ENCODE assay signal across 2 cellular contexts in the genomic region with DNA sequence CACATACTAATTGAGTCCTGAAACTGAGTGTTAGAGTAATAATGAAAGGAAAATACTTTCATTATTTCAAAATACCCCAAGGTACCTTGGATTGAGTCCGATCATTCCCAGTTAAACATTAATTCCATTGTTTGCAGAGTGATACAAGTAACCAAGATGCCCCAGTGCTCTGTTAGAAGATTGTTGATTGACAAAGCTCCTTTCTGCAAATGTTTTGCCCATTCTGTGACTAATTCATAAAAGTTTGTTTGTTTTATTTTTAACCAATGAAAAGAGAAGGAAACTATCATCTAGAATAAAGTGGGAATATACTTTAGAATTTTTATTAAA.
TF ChIP-seq lines count a peak whose summit lies in the region.

No MANE protein-coding gene starts in this region.

TF ChIP-seq in SK-N-SH, 30 proteins besides CTCF, POLR2A, EP300 and RAD21:
- TF ChIP-seq REST (IDR thresholded peaks at IDR 0.05; ENCODE audit: low read depth, low read length) (no peak), USF2 (IDR thresholded peaks at IDR 0.05; ENCODE audit: borderline replicate concordance, low read depth, low read length) (no peak), EZH2phosphoT487 (IDR thresholded peaks at IDR 0.05; ENCODE audit: borderline replicate concordance, low read depth) (no peak), TCF12 (IDR thresholded peaks at IDR 0.05) (no peak), FOXJ3 (CRISPR knock-in tag; IDR thresholded peaks at IDR 0.05) (no peak), SIN3A (IDR thresholded peaks at IDR 0.05; ENCODE audit: borderline replicate concordance, low read depth, low read length) (no peak), CHD2 (IDR thresholded peaks at IDR 0.05; ENCODE audit: low read length, partially characterized antibody) (no peak), SMC3 (IDR thresholded peaks at IDR 0.05; ENCODE audit: low read depth, low read length) (no peak), MXI1 (IDR thresholded peaks at IDR 0.05; ENCODE audit: low read depth, low read length) (no peak), RFX5 (IDR thresholded peaks at IDR 0.05; ENCODE audit: low read length) (no peak), NFIC (IDR thresholded peaks at IDR 0.05; ENCODE audit: borderline replicate concordance) (no peak), MEF2A (IDR thresholded peaks at IDR 0.05; ENCODE audit: borderline replicate concordance, low read depth) (no peak)
- TF ChIP-seq, protein P1, sequence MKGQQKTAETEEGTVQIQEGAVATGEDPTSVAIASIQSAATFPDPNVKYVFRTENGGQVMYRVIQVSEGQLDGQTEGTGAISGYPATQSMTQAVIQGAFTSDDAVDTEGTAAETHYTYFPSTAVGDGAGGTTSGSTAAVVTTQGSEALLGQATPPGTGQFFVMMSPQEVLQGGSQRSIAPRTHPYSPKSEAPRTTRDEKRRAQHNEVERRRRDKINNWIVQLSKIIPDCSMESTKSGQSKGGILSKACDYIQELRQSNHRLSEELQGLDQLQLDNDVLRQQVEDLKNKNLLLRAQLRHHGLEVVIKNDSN (IDR thresholded peaks at IDR 0.05; ENCODE audit: borderline replicate concordance, low read depth): no peak
- TF ChIP-seq, protein P2, sequence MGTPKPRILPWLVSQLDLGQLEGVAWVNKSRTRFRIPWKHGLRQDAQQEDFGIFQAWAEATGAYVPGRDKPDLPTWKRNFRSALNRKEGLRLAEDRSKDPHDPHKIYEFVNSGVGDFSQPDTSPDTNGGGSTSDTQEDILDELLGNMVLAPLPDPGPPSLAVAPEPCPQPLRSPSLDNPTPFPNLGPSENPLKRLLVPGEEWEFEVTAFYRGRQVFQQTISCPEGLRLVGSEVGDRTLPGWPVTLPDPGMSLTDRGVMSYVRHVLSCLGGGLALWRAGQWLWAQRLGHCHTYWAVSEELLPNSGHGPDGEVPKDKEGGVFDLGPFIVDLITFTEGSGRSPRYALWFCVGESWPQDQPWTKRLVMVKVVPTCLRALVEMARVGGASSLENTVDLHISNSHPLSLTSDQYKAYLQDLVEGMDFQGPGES (IDR thresholded peaks at IDR 0.05; ENCODE audit: low read depth, low read length): no peak

TF ChIP-seq in SK-N-SH treated with all-trans-retinoic acid at 6 μM for 48 hours, 23 proteins besides CTCF, POLR2A, EP300 and RAD21 (continued from another document):
- TF ChIP-seq, protein P3, sequence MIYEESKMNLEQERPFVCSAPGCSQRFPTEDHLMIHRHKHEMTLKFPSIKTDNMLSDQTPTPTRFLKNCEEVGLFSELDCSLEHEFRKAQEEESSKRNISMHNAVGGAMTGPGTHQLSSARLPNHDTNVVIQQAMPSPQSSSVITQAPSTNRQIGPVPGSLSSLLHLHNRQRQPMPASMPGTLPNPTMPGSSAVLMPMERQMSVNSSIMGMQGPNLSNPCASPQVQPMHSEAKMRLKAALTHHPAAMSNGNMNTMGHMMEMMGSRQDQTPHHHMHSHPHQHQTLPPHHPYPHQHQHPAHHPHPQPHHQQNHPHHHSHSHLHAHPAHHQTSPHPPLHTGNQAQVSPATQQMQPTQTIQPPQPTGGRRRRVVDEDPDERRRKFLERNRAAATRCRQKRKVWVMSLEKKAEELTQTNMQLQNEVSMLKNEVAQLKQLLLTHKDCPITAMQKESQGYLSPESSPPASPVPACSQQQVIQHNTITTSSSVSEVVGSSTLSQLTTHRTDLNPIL (CRISPR knock-in tag; IDR thresholded peaks at IDR 0.05; ENCODE audit: low read depth): no peak
- TF ChIP-seq TOX (CRISPR knock-in tag; IDR thresholded peaks at IDR 0.05; ENCODE audit: borderline replicate concordance): no peak
- TF ChIP-seq, protein P4, sequence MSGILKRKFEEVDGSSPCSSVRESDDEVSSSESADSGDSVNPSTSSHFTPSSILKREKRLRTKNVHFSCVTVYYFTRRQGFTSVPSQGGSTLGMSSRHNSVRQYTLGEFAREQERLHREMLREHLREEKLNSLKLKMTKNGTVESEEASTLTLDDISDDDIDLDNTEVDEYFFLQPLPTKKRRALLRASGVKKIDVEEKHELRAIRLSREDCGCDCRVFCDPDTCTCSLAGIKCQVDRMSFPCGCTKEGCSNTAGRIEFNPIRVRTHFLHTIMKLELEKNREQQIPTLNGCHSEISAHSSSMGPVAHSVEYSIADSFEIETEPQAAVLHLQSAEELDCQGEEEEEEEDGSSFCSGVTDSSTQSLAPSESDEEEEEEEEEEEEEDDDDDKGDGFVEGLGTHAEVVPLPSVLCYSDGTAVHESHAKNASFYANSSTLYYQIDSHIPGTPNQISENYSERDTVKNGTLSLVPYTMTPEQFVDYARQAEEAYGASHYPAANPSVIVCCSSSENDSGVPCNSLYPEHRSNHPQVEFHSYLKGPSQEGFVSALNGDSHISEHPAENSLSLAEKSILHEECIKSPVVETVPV (CRISPR knock-in tag; IDR thresholded peaks at IDR 0.05): no peak
- TF ChIP-seq ZNF70 (CRISPR knock-in tag; IDR thresholded peaks at IDR 0.05): no peak
- TF ChIP-seq ISL1 (CRISPR knock-in tag; IDR thresholded peaks at IDR 0.05): no peak
- TF ChIP-seq SNAI2 (CRISPR knock-in tag; IDR thresholded peaks at IDR 0.05): no peak
- TF ChIP-seq ZC3H10 (CRISPR knock-in tag; IDR thresholded peaks at IDR 0.05): no peak
- no peak for TF ChIP-seq POU6F1 (CRISPR knock-in tag; IDR thresholded peaks at IDR 0.05; ENCODE audit: borderline replicate concordance, low read depth)
- TF ChIP-seq ZFP30 (CRISPR knock-in tag; IDR thresholded peaks at IDR 0.05): no peak
- no peak for TF ChIP-seq BACH2 (CRISPR knock-in tag; IDR thresholded peaks at IDR 0.05; ENCODE audit: borderline replicate concordance)
- no peak for TF ChIP-seq ZNF8 (CRISPR knock-in tag; IDR thresholded peaks at IDR 0.05)
- TF ChIP-seq, protein P5, sequence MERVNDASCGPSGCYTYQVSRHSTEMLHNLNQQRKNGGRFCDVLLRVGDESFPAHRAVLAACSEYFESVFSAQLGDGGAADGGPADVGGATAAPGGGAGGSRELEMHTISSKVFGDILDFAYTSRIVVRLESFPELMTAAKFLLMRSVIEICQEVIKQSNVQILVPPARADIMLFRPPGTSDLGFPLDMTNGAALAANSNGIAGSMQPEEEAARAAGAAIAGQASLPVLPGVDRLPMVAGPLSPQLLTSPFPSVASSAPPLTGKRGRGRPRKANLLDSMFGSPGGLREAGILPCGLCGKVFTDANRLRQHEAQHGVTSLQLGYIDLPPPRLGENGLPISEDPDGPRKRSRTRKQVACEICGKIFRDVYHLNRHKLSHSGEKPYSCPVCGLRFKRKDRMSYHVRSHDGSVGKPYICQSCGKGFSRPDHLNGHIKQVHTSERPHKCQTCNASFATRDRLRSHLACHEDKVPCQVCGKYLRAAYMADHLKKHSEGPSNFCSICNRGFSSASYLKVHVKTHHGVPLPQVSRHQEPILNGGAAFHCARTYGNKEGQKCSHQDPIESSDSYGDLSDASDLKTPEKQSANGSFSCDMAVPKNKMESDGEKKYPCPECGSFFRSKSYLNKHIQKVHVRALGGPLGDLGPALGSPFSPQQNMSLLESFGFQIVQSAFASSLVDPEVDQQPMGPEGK (CRISPR knock-in tag; IDR thresholded peaks at IDR 0.05; ENCODE audit: borderline replicate concordance): no peak
